ENCODE assay signal across 27 cellular contexts in the genomic region with DNA sequence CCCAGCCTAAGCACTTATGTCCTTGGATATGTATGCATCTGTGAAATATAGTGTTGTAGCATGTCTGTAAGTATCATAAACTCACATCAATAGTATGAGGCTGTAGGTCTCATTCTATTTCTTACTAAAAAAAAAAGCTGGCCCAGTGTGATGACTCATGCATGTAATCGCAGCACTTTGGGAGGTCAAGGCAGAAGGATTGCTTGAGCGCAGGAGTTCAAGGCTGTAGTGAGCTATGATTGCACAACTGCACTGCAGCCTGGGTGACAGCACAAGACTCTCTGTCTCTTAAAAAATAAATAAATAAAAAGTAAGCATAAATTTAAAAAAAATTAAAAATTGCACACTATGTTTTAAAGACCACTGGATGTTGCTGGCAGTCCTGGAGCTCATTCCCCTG.
A peak's percentile ranks its signal among the peaks of the same experiment; 100 is the strongest.
DNase-seq lines count a peak whose midpoint lies in the region; ATAC-seq and TF ChIP-seq lines count a peak whose summit lies in the region.
"Had no signal": no experiment of that assay in that cellular context is flagged by ENCODE, and none has a peak within 500 bp of the region (broad histone marks: within the 10 kb centered on the region; RNA-seq: fewer than 3 reads in every experiment).

No MANE protein-coding gene starts in this region.

- no peaks in the 10 kb centered on the region for H3K4me1 ChIP-seq in mammary epithelial cell (ENCODE audit: insufficient read depth, low read length)
- peaks cover 1% of the 10 kb centered on the region for H3K4me1 ChIP-seq in mesenchymal stem cell (ENCODE audit: control insufficient read depth, insufficient read depth, low read depth, low read length)
- peaks cover 0 to 3% (median 0%) of the 10 kb centered on the region in 9 donors for H3K4me1 ChIP-seq in heart right ventricle

- H3K4ac ChIP-seq in mesenchymal stem cell (ENCODE audit: low read depth in 1 of 2, low read length in 2 of 2) = no peak overlapping the region

- H2BK15ac ChIP-seq in mesenchymal stem cell (ENCODE audit: low read depth, poor library complexity, severe bottlenecking) = no peak overlapping the region

- peaks cover 16% of the 10 kb centered on the region for H3K27me3 Mint-ChIP-seq in MCF 10A (ENCODE audit: insufficient read depth, unreplicated experiment)
- H3K27me3 Mint-ChIP-seq in CD4-positive, alpha-beta T cell = no peaks in the 10 kb centered on the region

- CTCF ChIA-PET in MCF 10A (lab: Yijun Ruan, JAX) = no interaction called here
- CTCF ChIA-PET in mammary epithelial cell (lab: Charles Lee; ENCODE audit: low non-redundant PET) = no interaction called here
- CTCF ChIA-PET in CD4-positive, alpha-beta T cell (lab: Charles Lee) = no interaction called here

- H2BK120ac ChIP-seq in mesenchymal stem cell (ENCODE audit: low read depth, low read length) = no peak overlapping the region

- no peak overlapping the region for H2BK5ac ChIP-seq in mesenchymal stem cell (ENCODE audit: low read depth, low read length, poor library complexity, severe bottlenecking)

- H2AFZ ChIP-seq in mammary epithelial cell (ENCODE audit: low read depth, low read length) = no peak overlapping the region
- H2AFZ ChIP-seq in mesenchymal stem cell (ENCODE audit: low read depth, low read length) = no peak overlapping the region

- H3K36me3 ChIP-seq in mammary epithelial cell (ENCODE audit: insufficient read depth, low read length) (no peaks in the 10 kb centered on the region), mesenchymal stem cell (ENCODE audit: control insufficient read depth in 1 of 2, insufficient read depth in 2 of 2, low read depth in 1 of 2, low read length in 2 of 2) (no peaks in the 10 kb centered on the region), heart right ventricle (no peaks in the 10 kb centered on the region)
- H3K36me3 ChIP-seq: BLaER1, SJSA1 had no signal

- H2BK12ac ChIP-seq in mesenchymal stem cell (ENCODE audit: low read length in 2 of 2) = no peak overlapping the region

- no peak overlapping the region for H3K4me3 ChIP-seq in mammary epithelial cell (replicated peaks in 1 of 3; ENCODE audit: insufficient read depth in 1 of 3, low read depth in 2 of 3, low read length in 3 of 3)
- no peak overlapping the region for H3K4me3 ChIP-seq in mesenchymal stem cell (ENCODE audit: insufficient read depth in 1 of 2, low read depth in 1 of 2, low read length in 2 of 2)
- no peak overlapping the region for H3K4me3 ChIP-seq in heart right ventricle
- H3K4me3 ChIP-seq: BLaER1, GM12878, SJSA1 had no signal

- H3K23ac ChIP-seq in mesenchymal stem cell (ENCODE audit: low read length in 2 of 2) = no peak overlapping the region

- peaks cover 4% of the 10 kb centered on the region for H3K27me3 ChIP-seq in mammary epithelial cell (ENCODE audit: insufficient read depth, low read length)
- peaks cover 11 to 14% of the 10 kb centered on the region in 2 experiments for H3K27me3 ChIP-seq in mesenchymal stem cell (ENCODE audit: control insufficient read depth in 1 of 2, insufficient read depth in 1 of 2, low read length in 2 of 2)
- no peaks in the 10 kb centered on the region for H3K27me3 ChIP-seq in heart right ventricle
- no peaks in the 10 kb centered on the region for H3K27me3 ChIP-seq in CD4-positive, alpha-beta T cell (ENCODE audit: control insufficient read depth, insufficient read depth, low read length)
- H3K27me3 ChIP-seq: BLaER1, SJSA1 had no signal

- 96% methylated on average over 2 of the region's 2 CpGs for WGBS in mammary epithelial cell (ENCODE audit: low coverage, missing lambda C conversion rate)
- WGBS in mesenchymal stem cell = 94% methylated on average over 2 of the region's 2 CpGs
- whole genome bisulfite sequencing in heart right ventricle, 2 donors = 90 to 93% methylated on average over 2 of the region's 2 CpGs

- TF ChIP-seq CTCF in MCF 10A (IDR thresholded peaks at IDR 0.05; ENCODE audit: unreplicated experiment) = no peak
- no peak for TF ChIP-seq CTCF in mammary epithelial cell (conservative IDR thresholded peaks at IDR 0.05 in 1 of 2, IDR thresholded peaks at IDR 0.05 in 1 of 2; ENCODE audit: extremely low read depth in 1 of 2, insufficient read depth in 1 of 2, low read depth in 1 of 2, low read length in 2 of 2)
- TF ChIP-seq CTCF in heart right ventricle (IDR thresholded peaks at IDR 0.05) = no peak
- TF ChIP-seq CTCF in GM13977 (IDR thresholded peaks at IDR 0.05; ENCODE audit: extremely low read depth, insufficient read depth, missing control alignments) = no peak
- no peak for TF ChIP-seq CTCF in CD4-positive, alpha-beta T cell (IDR thresholded peaks at IDR 0.05)

- H3K9ac ChIP-seq in mammary epithelial cell (ENCODE audit: insufficient read depth, low read length) (no peak overlapping the region), mesenchymal stem cell (ENCODE audit: low read length) (no peak overlapping the region)
- H3K9ac ChIP-seq: BLaER1 had no signal

- POLR2A ChIA-PET in MCF 10A (lab: Yijun Ruan, JAX) = no interaction called here
- POLR2A ChIA-PET in CD4-positive, alpha-beta T cell (lab: Charles Lee) = no interaction called here

- H3K4me2 ChIP-seq in mammary epithelial cell (ENCODE audit: insufficient read depth, low read depth, low read length) (no peak overlapping the region), mesenchymal stem cell (ENCODE audit: low read length, poor library complexity, severe bottlenecking) (no peak overlapping the region)
- H3K4me2 ChIP-seq: BLaER1 had no signal

- no peak overlapping the region for H3K18ac ChIP-seq in mesenchymal stem cell (ENCODE audit: low read depth in 1 of 2, low read length in 2 of 2)

- no peaks in the 10 kb centered on the region for H3K9me3 Mint-ChIP-seq in MCF 10A (ENCODE audit: unreplicated experiment)
- no peaks in the 10 kb centered on the region for H3K9me3 Mint-ChIP-seq in CD4-positive, alpha-beta T cell

- H3K27ac ChIP-seq in mammary epithelial cell (ENCODE audit: insufficient read depth, low read depth, low read length) = no peak overlapping the region
- H3K27ac ChIP-seq in mesenchymal stem cell (ENCODE audit: low read length, poor library complexity, severe bottlenecking) = no peak overlapping the region
- no peak overlapping the region for H3K27ac ChIP-seq in heart right ventricle
- H3K27ac ChIP-seq in CD4-positive, alpha-beta T cell (ENCODE audit: low read depth, low read length) = no peak overlapping the region
- H3K27ac ChIP-seq: 22Rv1, BLaER1, HL-60, SJSA1 had no signal

- H3K9me3 ChIP-seq in mammary epithelial cell (replicated peaks; ENCODE audit: insufficient read depth, low read length) (no peaks in the 10 kb centered on the region), mesenchymal stem cell (ENCODE audit: control insufficient read depth, low read length) (no peaks in the 10 kb centered on the region), heart right ventricle (no peaks in the 10 kb centered on the region)
- no peaks in the 10 kb centered on the region for H3K9me3 ChIP-seq in CD4-positive, alpha-beta T cell (ENCODE audit: control insufficient read depth, low read length)
- H3K9me3 ChIP-seq: BLaER1, Caco-2, SJSA1 had no signal

- H4K20me1 ChIP-seq in mammary epithelial cell (ENCODE audit: insufficient read depth, low read length) = no peaks in the 10 kb centered on the region
- H4K20me1 ChIP-seq: BLaER1 had no signal

- no peak overlapping the region for H4K8ac ChIP-seq in mesenchymal stem cell (ENCODE audit: low read length)

- no peaks in the 10 kb centered on the region for H3K36me3 Mint-ChIP-seq in MCF 10A (ENCODE audit: insufficient read depth, unreplicated experiment)
- no peaks in the 10 kb centered on the region for H3K36me3 Mint-ChIP-seq in CD4-positive, alpha-beta T cell (ENCODE audit: low read depth)
- H3K36me3 Mint-ChIP-seq: CD4-positive, alpha-beta memory T cell had no signal

- H3K14ac ChIP-seq in mesenchymal stem cell (ENCODE audit: low read length in 2 of 2) = no peak overlapping the region

- peak; percentile 11 for DNase-seq in MCF 10A (ENCODE audit: unreplicated experiment)
- DNase-seq in mammary epithelial cell = no peak
- peak; percentile 60 for DNase-seq in amniotic epithelial cell (ENCODE audit: low read depth)
- DNase-seq in mesenchymal stem cell = peak; percentile 58
- DNase-seq in heart right ventricle = no peak
- DNase-seq in GM13977 (ENCODE audit: low spot score) = no peak
- DNase-seq in NCI-H446 treated with DMSO at 0.1 percent for 48 hours (lab: John Stamatoyannopoulos, UW) = no peak
- DNase-seq in CD4-positive, alpha-beta T cell = no peak
- DNase-seq: ACHN; Caco-2; CD4-positive, alpha-beta memory T cell; DND-41; GOT3; HCEC 1CT; KG1; NCI-H1048; NCI-H1417 treated with DMSO at 0.1 percent for 48 hours; NCI-H187 treated with DMSO at 0.1 percent for 48 hours; NCI-H2107; NCI-H510A treated with DMSO at 0.1 percent for 48 hours; NCI-H748 treated with DMSO at 0.1 percent for 48 hours had no signal

- intact Hi-C loops in MCF 10A (cut with micrococcal nuclease) = no loop called here
- intact Hi-C loops in mammary epithelial cell (cut with micrococcal nuclease) = no loop called here
- intact Hi-C loops in heart right ventricle (cut with DNase I) = no loop called here
- intact Hi-C loops in CD4-positive, alpha-beta T cell (cut with DNase I, micrococcal nuclease) = no loop called here

- H3K27ac Mint-ChIP-seq in MCF 10A (ENCODE audit: low read depth, unreplicated experiment) = no peak overlapping the region
- no peak overlapping the region for H3K27ac Mint-ChIP-seq in CD4-positive, alpha-beta T cell
- H3K27ac Mint-ChIP-seq: CD4-positive, alpha-beta memory T cell had no signal

- H3K79me2 ChIP-seq in mammary epithelial cell (ENCODE audit: insufficient read depth, low read length) = no peaks in the 10 kb centered on the region

- dilution Hi-C loops in mammary epithelial cell (cut with HindIII; ENCODE audit: low sequenced_read_pairs) = no loop called here

- BruUV-seq in MCF 10A (replicated peaks; lab: Mats Ljungman, UMichigan) (no TSS peak), mammary epithelial cell (replicated peaks; lab: Mats Ljungman, UMichigan) (no TSS peak)

- H2AK5ac ChIP-seq in mesenchymal stem cell (ENCODE audit: low read length, severe bottlenecking) = no peak overlapping the region

- in situ Hi-C loops in mammary epithelial cell (cut with MboI; ENCODE audit: low sequenced_read_pairs in 2 of 2) (no loop called here), GM13977 (cut with MboI; ENCODE audit: low pct_unique_long_range_greater_than_20kb, low sequenced_read_pairs, unreplicated experiment) (no loop called here)

- ATAC-seq in heart right ventricle = no peak
- ATAC-seq in CD4-positive, alpha-beta T cell (ENCODE audit: poor library complexity) = no peak
- ATAC-seq: GM12878, Panc1 had no signal

- no peak overlapping the region for H3K4me3 Mint-ChIP-seq in MCF 10A (ENCODE audit: unreplicated experiment)
- H3K4me3 Mint-ChIP-seq in CD4-positive, alpha-beta T cell = no peak overlapping the region
- H3K4me3 Mint-ChIP-seq: CD4-positive, alpha-beta memory T cell had no signal

- H4K91ac ChIP-seq in mesenchymal stem cell (ENCODE audit: low read length) = no peak overlapping the region

- H3K4me1 Mint-ChIP-seq in MCF 10A (ENCODE audit: insufficient read depth, unreplicated experiment) = no peaks in the 10 kb centered on the region
- no peaks in the 10 kb centered on the region for H3K4me1 Mint-ChIP-seq in CD4-positive, alpha-beta T cell (ENCODE audit: low read depth)

- no peaks in the 10 kb centered on the region for H3K79me1 ChIP-seq in mesenchymal stem cell (replicated peaks; ENCODE audit: low read length, poor library complexity, severe bottlenecking)

Comparison
In these comparisons a context has a peak if more than half of its experiments do, and no peak if none do; other contexts are left out.
1. DNase-seq: peak in MCF 10A (single experiment), amniotic epithelial cell (single experiment) and mesenchymal stem cell (single experiment); none in mammary epithelial cell (single experiment), heart right ventricle (0 of 2), GM13977 (single experiment), NCI-H446 treated with DMSO at 0.1 percent for 48 hours (single experiment) and CD4-positive, alpha-beta T cell (0 of 10).